Comparison of ENCODE assay signal across 20 cellular contexts in genomic region chr5:179165421-179166170, GRCh38.
DNase-seq lines count a peak whose midpoint lies in the region; ATAC-seq and TF ChIP-seq lines count a peak whose summit lies in the region.
"Had no signal": no experiment of that assay in that cellular context is flagged by ENCODE, and none has a peak within 500 bp of the region (broad histone marks: within the 10 kb centered on the region; RNA-seq: fewer than 3 reads in every experiment).

No MANE protein-coding gene starts in this region.

- no peak for TF ChIP-seq CTCF in left ventricle myocardium inferior (IDR thresholded peaks at IDR 0.05; ENCODE audit: borderline replicate concordance)
- TF ChIP-seq CTCF in chondrocyte (IDR thresholded peaks at IDR 0.05), result no peak
- no peak for TF ChIP-seq CTCF in right lobe of liver (IDR thresholded peaks at IDR 0.05)
- TF ChIP-seq CTCF in spleen (IDR thresholded peaks at IDR 0.05 in 8 of 11, conservative IDR thresholded peaks at IDR 0.05 in 3 of 11), result no peak

- H3K4me3 ChIP-seq in right cardiac atrium (ENCODE audit: low read length) (no peak overlapping the region), left ventricle myocardium inferior (no peak overlapping the region), right lobe of liver (no peak overlapping the region), spleen (no peak overlapping the region)
- H3K4me3 ChIP-seq: Peyer's patch had no signal

- no peak overlapping the region for H3K4me3 Mint-ChIP-seq in chondrocyte (ENCODE audit: unreplicated experiment)
- no peak overlapping the region for H3K4me3 Mint-ChIP-seq in activated naive CD4-positive, alpha-beta T cell treated with anti-CD3 and anti-CD28 coated beads, Interleukin-2, amount 10 ng/mL, durations not matched to agents 7 days and 5 days
- H3K4me3 Mint-ChIP-seq: CD4-positive, alpha-beta memory T cell had no signal

- H3K36me3 Mint-ChIP-seq in chondrocyte (ENCODE audit: low read depth), result peaks cover 10% of the 10 kb centered on the region
- no peaks in the 10 kb centered on the region for H3K36me3 Mint-ChIP-seq in activated naive CD4-positive, alpha-beta T cell treated with anti-CD3 and anti-CD28 coated beads, Interleukin-2, amount 10 ng/mL, durations not matched to agents 7 days and 5 days
- H3K36me3 Mint-ChIP-seq: CD4-positive, alpha-beta memory T cell had no signal

- WGBS in right cardiac atrium, result 85% methylated on average over 15 of the region's 15 CpGs
- WGBS in right lobe of liver (ENCODE audit: insufficient coverage, low coverage, low lambda C conversion rate, missing lambda C conversion rate), result 74% methylated on average over 3 of the region's 15 CpGs
- WGBS in spleen, 5 donors, result 83 to 95% (median 91%) methylated on average over 12 to 15 of the region's 15 CpGs

- peaks cover 7% of the 10 kb centered on the region for H3K9me3 Mint-ChIP-seq in chondrocyte (ENCODE audit: low read depth)
- peaks cover 13% of the 10 kb centered on the region for H3K9me3 Mint-ChIP-seq in activated naive CD4-positive, alpha-beta T cell treated with anti-CD3 and anti-CD28 coated beads, Interleukin-2, amount 10 ng/mL, durations not matched to agents 7 days and 5 days

- H3K27me3 ChIP-seq in right cardiac atrium (ENCODE audit: control insufficient read depth, insufficient read depth), result no peaks in the 10 kb centered on the region
- peaks cover 47% of the 10 kb centered on the region for H3K27me3 ChIP-seq in left ventricle myocardium inferior (ENCODE audit: low read depth)
- H3K27me3 ChIP-seq in right lobe of liver, result no peaks in the 10 kb centered on the region
- peaks cover 0 to 22% (median 0%) of the 10 kb centered on the region in 7 donors for H3K27me3 ChIP-seq in spleen (replicated peaks in 1 of 7)
- H3K27me3 ChIP-seq: Peyer's patch had no signal

- H3K27ac ChIP-seq in right cardiac atrium (ENCODE audit: low read length) (no peak overlapping the region), left ventricle myocardium inferior (replicated peaks) (no peak overlapping the region), right lobe of liver (no peak overlapping the region), spleen (no peak overlapping the region)
- H3K27ac ChIP-seq: Peyer's patch had no signal

- H3K9me3 ChIP-seq in right cardiac atrium (ENCODE audit: control insufficient read depth, low read length) (no peaks in the 10 kb centered on the region), left ventricle myocardium inferior (replicated peaks) (peaks cover 12% of the 10 kb centered on the region), right lobe of liver (no peaks in the 10 kb centered on the region), spleen (peaks cover 0 to 26% (median 10%) of the 10 kb centered on the region in 8 donors)

- H3K4me1 Mint-ChIP-seq in chondrocyte (ENCODE audit: low read depth), result no peaks in the 10 kb centered on the region
- peaks cover 3% of the 10 kb centered on the region for H3K4me1 Mint-ChIP-seq in activated naive CD4-positive, alpha-beta T cell treated with anti-CD3 and anti-CD28 coated beads, Interleukin-2, amount 10 ng/mL, durations not matched to agents 7 days and 5 days

- no peak overlapping the region for H3K27ac Mint-ChIP-seq in chondrocyte (ENCODE audit: unreplicated experiment)
- H3K27ac Mint-ChIP-seq in activated naive CD4-positive, alpha-beta T cell treated with anti-CD3 and anti-CD28 coated beads, Interleukin-2, amount 10 ng/mL, durations not matched to agents 7 days and 5 days, result no peak overlapping the region
- H3K27ac Mint-ChIP-seq: B cell; CD4-positive, alpha-beta memory T cell had no signal

- no peak for ATAC-seq in right cardiac atrium
- no peak for ATAC-seq in right lobe of liver
- no peak for ATAC-seq in HG02973 (IDR thresholded peaks at IDR 0.05; ENCODE audit: unreplicated experiment)

- CTCF ChIA-PET in activated naive CD4-positive, alpha-beta T cell treated with anti-CD3 and anti-CD28 coated beads, Interleukin-2, amount 10 ng/mL, durations not matched to agents 7 days and 5 days (lab: Charles Lee), result interaction anchor here (0.8 to 2.1 kb wide), 3 partner anchors 23 to 328 kb away, joined by 3 to 11 read pairs (median 4); no protein-coding TSS in a partner anchor

- H3K36me3 ChIP-seq in left ventricle myocardium inferior (no peaks in the 10 kb centered on the region), right lobe of liver (no peaks in the 10 kb centered on the region), spleen (peaks cover 0 to 25% (median 0%) of the 10 kb centered on the region in 6 donors)
- H3K36me3 ChIP-seq: Peyer's patch had no signal

- H3K4me1 ChIP-seq in right cardiac atrium (ENCODE audit: control insufficient read depth, insufficient read depth, low read length) (no peaks in the 10 kb centered on the region), left ventricle myocardium inferior (peaks cover 11% of the 10 kb centered on the region), right lobe of liver (peaks cover 0 to 8% (median 0%) of the 10 kb centered on the region in 4 donors), spleen (peaks cover 4 to 21% (median 14%) of the 10 kb centered on the region in 6 donors)

- TF ChIP-seq POLR2A in right lobe of liver (IDR thresholded peaks at IDR 0.05) (no peak), spleen (IDR thresholded peaks at IDR 0.05) (no peak)

- H3K27me3 Mint-ChIP-seq in chondrocyte (ENCODE audit: low read depth), result no peaks in the 10 kb centered on the region
- peaks cover 5% of the 10 kb centered on the region for H3K27me3 Mint-ChIP-seq in activated naive CD4-positive, alpha-beta T cell treated with anti-CD3 and anti-CD28 coated beads, Interleukin-2, amount 10 ng/mL, durations not matched to agents 7 days and 5 days

- DNase-seq in right cardiac atrium (peak in 2 of 3 donors; percentile 26 to 39), left ventricle myocardium inferior (no peak), chondrocyte (ENCODE audit: low spot score) (peak; percentile 86), right lobe of liver (peak in 2 of 3 donors; percentile 39 to 41), spleen (peak; percentile 57), DMS153 treated with DMSO at 0.1 percent for 48 hours (lab: John Stamatoyannopoulos, UW; ENCODE audit: unreplicated experiment) (no peak)
- no peak for DNase-seq in activated naive CD4-positive, alpha-beta T cell treated with anti-CD3 and anti-CD28 coated beads, Interleukin-2, amount 10 ng/mL, durations not matched to agents 7 days and 5 days
- DNase-seq: CD4-positive, alpha-beta memory T cell; DND-41; GDM1; HCEC 1CT; KBM-7; NCI-H1092 treated with DMSO at 0.1 percent for 48 hours; NCI-H1694 treated with DMSO at 0.1 percent for 48 hours; NCI-H446; NCI-H774; SHP77 treated with DMSO at 0.1 percent for 48 hours had no signal

- intact Hi-C loops in right cardiac atrium (cut with DNase I), result loop anchor here (2.0 to 10.0 kb wide), 6 partner anchors 99 to 329 kb away; partner anchors contain the start of gene ADAMTS2 (in 2 of the 4)
- intact Hi-C loops in left ventricle myocardium inferior (cut with micrococcal nuclease), result loop anchor here (2.0 kb wide), 1 partner anchor 329 kb away; no protein-coding TSS in a partner anchor
- intact Hi-C loops in right lobe of liver (cut with DNase I), result loop anchor here (5.0 kb wide), 2 partner anchors 327 to 332 kb away; no protein-coding TSS in a partner anchor
- intact Hi-C loops in spleen (cut with DNase I; ENCODE audit: low total_unique reads), result loop anchor here (2.0 kb wide), 1 partner anchor 329 kb away; no protein-coding TSS in a partner anchor

Comparison
In these comparisons a context has a peak if more than half of its experiments do, and no peak if none do; other contexts are left out.
1. DNase-seq: peak in right cardiac atrium (2 of 3), chondrocyte (single experiment), right lobe of liver (2 of 3) and spleen (single experiment); none in left ventricle myocardium inferior (single experiment), DMS153 treated with DMSO at 0.1 percent for 48 hours (single experiment) and activated naive CD4-positive, alpha-beta T cell treated with anti-CD3 and anti-CD28 coated beads, Interleukin-2, amount 10 ng/mL, durations not matched to agents 7 days and 5 days (single experiment).